8 cellular contexts compared by ENCODE assay signal in genomic region chr9:123637940-123638634, GRCh38.
DNase-seq lines count a peak whose midpoint lies in the region; ATAC-seq lines count a peak whose summit lies in the region.

No MANE protein-coding gene starts in this region.

- no peaks in the 10 kb centered on the region for H3K9me3 ChIP-seq in CD8-positive, alpha-beta memory T cell (ENCODE audit: low read length)

- H3K23ac ChIP-seq in mesendoderm (ENCODE audit: low read length) = no peak overlapping the region

- H3K4me3 Mint-ChIP-seq in CD8-positive, alpha-beta memory T cell = peak overlapping the region; percentile 73 to 96 (median 88)
- peak overlapping the region; percentile 27 for H3K4me3 Mint-ChIP-seq in activated CD4-positive, alpha-beta memory T cell treated with anti-CD3 and anti-CD28 coated beads for 36 hours

- H3K9ac ChIP-seq in mesendoderm (ENCODE audit: low read length) = no peak overlapping the region

- no peaks in the 10 kb centered on the region for H3K9me3 Mint-ChIP-seq in CD8-positive, alpha-beta memory T cell
- H3K9me3 Mint-ChIP-seq in activated CD4-positive, alpha-beta memory T cell treated with anti-CD3 and anti-CD28 coated beads for 36 hours = no peaks in the 10 kb centered on the region

- CTCF ChIA-PET in CD8-positive, alpha-beta memory T cell (lab: Charles Lee) = interaction anchor here (1.3 kb wide), 1 partner anchor 14 kb away, joined by 4 read pairs; no protein-coding TSS in a partner anchor
- CTCF ChIA-PET in activated CD4-positive, alpha-beta memory T cell treated with anti-CD3 and anti-CD28 coated beads for 36 hours (lab: Charles Lee) = no interaction called here

- H3K27me3 Mint-ChIP-seq in CD8-positive, alpha-beta memory T cell = no peaks in the 10 kb centered on the region
- H3K27me3 Mint-ChIP-seq in activated CD4-positive, alpha-beta memory T cell treated with anti-CD3 and anti-CD28 coated beads for 36 hours = no peaks in the 10 kb centered on the region

- no peak overlapping the region for H2BK120ac ChIP-seq in mesendoderm (ENCODE audit: low read depth, low read length)

- H3K79me1 ChIP-seq in mesendoderm (ENCODE audit: low read length) = no peaks in the 10 kb centered on the region

- peak overlapping the region; percentile 50 for H3K4me3 ChIP-seq in CD8-positive, alpha-beta memory T cell (ENCODE audit: low read length)
- H3K4me3 ChIP-seq in mesendoderm (ENCODE audit: low read length) = no peak overlapping the region

- no peak overlapping the region for H2BK5ac ChIP-seq in mesendoderm (ENCODE audit: low read length)

- peak overlapping the region; percentile 16 to 99 (median 85) for H3K27ac Mint-ChIP-seq in CD8-positive, alpha-beta memory T cell
- no peak overlapping the region for H3K27ac Mint-ChIP-seq in activated CD4-positive, alpha-beta memory T cell treated with anti-CD3 and anti-CD28 coated beads for 36 hours

- peak in 3 of 5 donors; percentile 46 to 71 (median 59) for DNase-seq in CD8-positive, alpha-beta memory T cell
- peak; percentile 15 for DNase-seq in activated CD4-positive, alpha-beta memory T cell treated with anti-CD3 and anti-CD28 coated beads for 36 hours
- peak; percentile 44 for DNase-seq in mesendoderm
- DNase-seq in nucleus accumbens (lab: John Stamatoyannopoulos, UW) = no peak
- DNase-seq in medulla oblongata (ENCODE audit: extremely low spot score) = no peak
- DNase-seq in NK-92 treated with Interleukin-12 subunit alpha and Interleukin-12 subunit beta, amount 100 ng/mL, for 24 hours (lab: John Stamatoyannopoulos, UW) = no peak
- DNase-seq in NCI-H1694 (lab: John Stamatoyannopoulos, UW) = no peak

- H3K18ac ChIP-seq in mesendoderm (ENCODE audit: low read length) = no peak overlapping the region

- no peak overlapping the region for H4K5ac ChIP-seq in mesendoderm (ENCODE audit: low read length)

- no peak overlapping the region for H3K4ac ChIP-seq in mesendoderm (ENCODE audit: low read depth, low read length)

- H2AK5ac ChIP-seq in mesendoderm (ENCODE audit: low read length) = no peak overlapping the region

- H3K79me2 ChIP-seq in mesendoderm (ENCODE audit: control insufficient read depth, insufficient read depth, low read length) = no peaks in the 10 kb centered on the region

- no peak overlapping the region for H3K4me2 ChIP-seq in mesendoderm (ENCODE audit: low read length)

- no peak overlapping the region for H3K56ac ChIP-seq in mesendoderm (ENCODE audit: low read length)

- no peak overlapping the region for H4K8ac ChIP-seq in mesendoderm (ENCODE audit: low read depth, low read length)

- POLR2A ChIA-PET in CD8-positive, alpha-beta memory T cell (lab: Charles Lee) = interaction anchor here (0.6 kb wide), 1 partner anchor 40 kb away, joined by 4 read pairs; no protein-coding TSS in a partner anchor
- POLR2A ChIA-PET in activated CD4-positive, alpha-beta memory T cell treated with anti-CD3 and anti-CD28 coated beads for 36 hours (lab: Charles Lee) = no interaction called here

- intact Hi-C loops in activated CD4-positive, alpha-beta memory T cell treated with anti-CD3 and anti-CD28 coated beads for 36 hours (cut with micrococcal nuclease) = loop anchor here (5.0 kb wide), 1 partner anchor 289 kb away; no protein-coding TSS in a partner anchor

- no peak overlapping the region for H2BK15ac ChIP-seq in mesendoderm (replicated peaks; ENCODE audit: low read depth)

- no peak overlapping the region for H3K27ac ChIP-seq in CD8-positive, alpha-beta memory T cell (ENCODE audit: low read depth, low read length)
- peak overlapping the region; percentile 37 for H3K27ac ChIP-seq in mesendoderm (ENCODE audit: low read depth, low read length)

- H3K4me1 Mint-ChIP-seq in CD8-positive, alpha-beta memory T cell = peaks cover 42 to 70% (median 48%) of the 10 kb centered on the region in 3 donors
- peaks cover 44% of the 10 kb centered on the region for H3K4me1 Mint-ChIP-seq in activated CD4-positive, alpha-beta memory T cell treated with anti-CD3 and anti-CD28 coated beads for 36 hours (ENCODE audit: low read depth)

- H3K4me1 ChIP-seq in CD8-positive, alpha-beta memory T cell (ENCODE audit: insufficient read depth, low read length) = peaks cover 26% of the 10 kb centered on the region
- peaks cover 10% of the 10 kb centered on the region for H3K4me1 ChIP-seq in mesendoderm (ENCODE audit: control insufficient read depth, low read depth, low read length)

- no CpG with 5 or more reads among the region's 10 CpGs for WGBS in mesendoderm (ENCODE audit: extremely low coverage, insufficient coverage, low lambda C conversion rate)

- peak; percentile 63 for ATAC-seq in HG03135 (IDR thresholded peaks at IDR 0.05; ENCODE audit: unreplicated experiment)

- H3K27me3 ChIP-seq in CD8-positive, alpha-beta memory T cell (ENCODE audit: insufficient read depth, low read length, poor library complexity, severe bottlenecking) = no peaks in the 10 kb centered on the region
- no peaks in the 10 kb centered on the region for H3K27me3 ChIP-seq in mesendoderm (ENCODE audit: insufficient read depth, low read length, poor library complexity)

- peaks cover 0 to 2% (median 0%) of the 10 kb centered on the region in 3 donors for H3K36me3 Mint-ChIP-seq in CD8-positive, alpha-beta memory T cell
- no peaks in the 10 kb centered on the region for H3K36me3 Mint-ChIP-seq in activated CD4-positive, alpha-beta memory T cell treated with anti-CD3 and anti-CD28 coated beads for 36 hours

- H3K36me3 ChIP-seq in CD8-positive, alpha-beta memory T cell (ENCODE audit: insufficient read depth, low read length) = no peaks in the 10 kb centered on the region
- no peaks in the 10 kb centered on the region for H3K36me3 ChIP-seq in mesendoderm (ENCODE audit: control insufficient read depth, insufficient read depth, low read length)

Comparison
In these comparisons a context has a peak if more than half of its experiments do, and no peak if none do; other contexts are left out.
1. DNase-seq: peak in CD8-positive, alpha-beta memory T cell (3 of 5), activated CD4-positive, alpha-beta memory T cell treated with anti-CD3 and anti-CD28 coated beads for 36 hours (single experiment) and mesendoderm (single experiment); none in nucleus accumbens (0 of 56), medulla oblongata (single experiment), NK-92 treated with Interleukin-12 subunit alpha and Interleukin-12 subunit beta, amount 100 ng/mL, for 24 hours (single experiment) and NCI-H1694 (single experiment).